ENCODE assay signal across 15 cellular contexts in the genomic region with DNA sequence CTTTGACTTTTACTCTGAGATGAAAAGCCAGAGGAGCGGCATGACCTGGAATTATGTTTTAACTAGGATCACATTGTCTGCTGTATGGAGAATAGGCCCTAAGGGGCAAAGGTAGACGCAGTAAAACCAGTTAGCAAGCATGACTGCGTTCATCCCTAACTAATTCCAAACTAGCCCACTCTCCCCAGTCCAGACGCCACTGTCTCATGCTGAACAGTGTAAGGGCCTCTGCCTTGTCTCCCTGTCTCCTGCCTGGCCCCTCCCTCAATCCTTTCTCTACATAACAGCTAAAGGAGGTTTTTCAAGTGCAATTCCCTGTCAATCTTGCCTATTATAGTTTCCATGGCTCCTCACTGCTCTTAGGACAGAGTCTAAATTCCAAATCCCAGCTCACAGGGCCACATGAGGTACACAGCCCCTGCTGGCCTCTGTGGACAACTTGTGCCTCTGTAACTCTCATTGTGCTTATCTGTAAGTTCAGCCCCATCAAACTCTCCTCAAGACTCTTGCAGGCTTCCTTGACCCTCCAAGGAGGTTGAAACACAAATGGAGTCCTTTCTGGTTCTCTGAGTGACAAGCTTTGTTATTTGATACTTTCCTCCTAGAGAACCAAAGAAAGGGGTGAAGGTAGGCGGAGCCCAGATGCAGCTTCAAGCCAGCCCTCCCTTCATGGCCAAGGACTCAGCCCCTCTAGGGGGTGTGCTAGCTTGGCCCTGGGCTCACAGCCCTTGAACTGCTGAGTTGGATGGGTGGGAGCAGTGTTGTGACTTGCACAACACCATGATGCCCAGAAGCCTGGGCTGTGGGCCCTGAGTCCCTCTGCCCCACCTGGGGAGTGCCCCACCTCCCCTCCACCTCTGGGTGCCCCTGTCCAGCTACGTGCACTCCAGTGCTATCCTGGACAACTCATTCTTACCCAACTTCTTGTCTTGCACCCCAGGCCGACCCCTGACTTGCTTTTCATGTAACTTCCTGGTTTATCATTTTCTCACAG. TPM values are rescaled to one million over a fixed set of nuclear protein-coding genes. Genes with fewer than 3 reads are reported as not detected.
DNase-seq lines count a peak whose midpoint lies in the region; FAIRE-seq and TF ChIP-seq lines count a peak whose summit lies in the region.
"Had no signal": no experiment of that assay in that cellular context is flagged by ENCODE, and none has a peak within 500 bp of the region (broad histone marks: within the 10 kb centered on the region; RNA-seq: fewer than 3 reads in every experiment).

No MANE protein-coding gene starts in this region.

- peak; percentile 28 for FAIRE-seq in H1 (lab: Jason Lieb, UNC)
- FAIRE-seq: D721Med, HTR-8/SVneo had no signal

- H4K91ac ChIP-seq in H9 (ENCODE audit: insufficient read length, low read depth, low read length): no peak overlapping the region
- H4K91ac ChIP-seq in H1 (replicated peaks; ENCODE audit: insufficient read length, low read length): no peak overlapping the region

- H3K4me2 ChIP-seq in H9 (ENCODE audit: insufficient read depth, insufficient read length, low read length) (no peak overlapping the region), H1 (ENCODE audit: insufficient read depth in 1 of 2, low read depth in 2 of 2, low read length in 2 of 2) (peak overlapping the region in 1 of 2 experiments; percentile 35; a peak in 1 of 4 replicates)

- H3K36me3 Mint-ChIP-seq in H9 (ENCODE audit: insufficient read depth in 1 of 3, low read depth in 3 of 3) (no peaks in the 10 kb centered on the region; a peak in 1 of 7 replicates), nephron progenitor cell (ENCODE audit: low read depth) (peaks cover 8% of the 10 kb centered on the region), glutamatergic neuron (ENCODE audit: unreplicated experiment) (no peaks in the 10 kb centered on the region)
- H3K36me3 Mint-ChIP-seq: activated naive CD8-positive, alpha-beta T cell treated with anti-CD3 and anti-CD28 coated beads for 36 hours; T-cell had no signal

- H2AK5ac ChIP-seq in H9 (ENCODE audit: insufficient read length, low read length) (no peak overlapping the region), H1 (ENCODE audit: low read depth, low read length) (no peak overlapping the region)

- H3K27me3 Mint-ChIP-seq in H9 (ENCODE audit: low read depth): peaks cover 14% of the 10 kb centered on the region
- peaks cover 13% of the 10 kb centered on the region for H3K27me3 Mint-ChIP-seq in nephron progenitor cell (ENCODE audit: low read depth, poor library complexity)
- H3K27me3 Mint-ChIP-seq in glutamatergic neuron (ENCODE audit: unreplicated experiment): peaks cover 10% of the 10 kb centered on the region

- H2BK20ac ChIP-seq in H9 (ENCODE audit: low read depth, low read length, poor library complexity, severe bottlenecking) (no peak overlapping the region), H1 (ENCODE audit: low read length) (no peak overlapping the region)

- POLR2A ChIA-PET in H1 (lab: Charles Lee; ENCODE audit: partially characterized antibody): interaction anchor here (0.8 to 3.5 kb wide), 6 partner anchors 8 to 205 kb away, joined by 3 to 26 read pairs (median 5); a partner anchor contains a TSS

- no peak overlapping the region for H4K5ac ChIP-seq in H9 (ENCODE audit: insufficient read length, low read depth, low read length)
- H4K5ac ChIP-seq in H1 (ENCODE audit: insufficient read length, low read depth, low read length): peak overlapping the region; percentile 61

- H2AFZ ChIP-seq in H9 (ENCODE audit: low read length): peak overlapping the region; percentile 79
- peak overlapping the region; percentile 49 for H2AFZ ChIP-seq in H1 (ENCODE audit: low read length)

- H3K79me2 ChIP-seq in H9 (ENCODE audit: insufficient read depth, low read length): no peaks in the 10 kb centered on the region
- no peaks in the 10 kb centered on the region for H3K79me2 ChIP-seq in H1 (ENCODE audit: control insufficient read depth in 1 of 2, insufficient read depth in 2 of 2, low read length in 2 of 2)

- H3K18ac ChIP-seq in H9 (ENCODE audit: insufficient read length, low read depth, low read length) (no peak overlapping the region), H1 (ENCODE audit: extremely low read depth, low read length) (peak overlapping the region; percentile 24; the same call in 1 of the 2 replicates)

- no peak overlapping the region for H2BK120ac ChIP-seq in H9 (ENCODE audit: low read depth, low read length, poor library complexity, severe bottlenecking)
- H2BK120ac ChIP-seq in H1 (replicated peaks; ENCODE audit: low read depth, low read length): no peak overlapping the region

- H3K79me1 ChIP-seq in H9 (ENCODE audit: insufficient read depth, low read depth, low read length, poor library complexity, severe bottlenecking) (no peaks in the 10 kb centered on the region), H1 (ENCODE audit: low read depth, low read length) (no peaks in the 10 kb centered on the region)

- CTCF ChIA-PET in H1 (lab: Charles Lee; ENCODE audit: partially characterized antibody): interaction anchor here (0.5 to 2.8 kb wide), 17 partner anchors 9 to 229 kb away, joined by 3 to 24 read pairs (median 4); a partner anchor contains a TSS

- DNase-seq in H9: peak; percentile 77
- DNase-seq in H1 (ENCODE audit: low read depth in 1 of 2, low spot score in 2 of 2): no peak
- DNase-seq in nephron progenitor cell: no peak
- no peak for DNase-seq in kidney tubule cell (ENCODE audit: low spot score)
- no peak for DNase-seq in stimulated activated CD8-positive, alpha-beta memory T cell treated with anti-CD3 and anti-CD28 coated beads, Interleukin-4, amount 100 ng/mL, for 48 hours
- DNase-seq in glutamatergic neuron: no peak
- DNase-seq: activated naive CD8-positive, alpha-beta T cell treated with anti-CD3 and anti-CD28 coated beads for 36 hours; central memory CD4-positive, alpha-beta T cell; gastrocnemius medialis; NCI-H2081; NCI-H748 treated with DMSO at 0.1 percent for 48 hours; stimulated activated CD4-positive, alpha-beta T cell treated with anti-CD3 and anti-CD28 coated beads, Interleukin-12 subunit alpha, Interleukin-12 subunit beta, amount 100 ng/mL, for 4 hours; T-cell had no signal

- no peak for TF ChIP-seq POLR2A in H1 (IDR thresholded peaks at IDR 0.05; ENCODE audit: control extremely low read depth in 1 of 2, low read depth in 2 of 2, low read length in 2 of 2)

- H3K4ac ChIP-seq in H9 (ENCODE audit: low read depth, low read length) (no peak overlapping the region), H1 (replicated peaks; ENCODE audit: insufficient read length, low read depth, low read length) (no peak overlapping the region)

- H3K23ac ChIP-seq in H9 (ENCODE audit: insufficient read length, low read depth, low read length): no peak overlapping the region
- H3K23ac ChIP-seq in H1 (ENCODE audit: insufficient read length): no peak overlapping the region

- H3K4me3 Mint-ChIP-seq in H9 (no peak overlapping the region), nephron progenitor cell (no peak overlapping the region), glutamatergic neuron (ENCODE audit: unreplicated experiment) (no peak overlapping the region)
- H3K4me3 Mint-ChIP-seq: activated naive CD8-positive, alpha-beta T cell treated with anti-CD3 and anti-CD28 coated beads for 36 hours; T-cell had no signal

- H3K9me3 Mint-ChIP-seq in H9 (peaks cover 0 to 5% of the 10 kb centered on the region in 2 experiments; a peak in 1 of 5 replicates), nephron progenitor cell (no peaks in the 10 kb centered on the region), glutamatergic neuron (ENCODE audit: unreplicated experiment) (peaks cover 7% of the 10 kb centered on the region)
- H3K9me3 Mint-ChIP-seq: activated naive CD8-positive, alpha-beta T cell treated with anti-CD3 and anti-CD28 coated beads for 36 hours; T-cell had no signal

- H3K56ac ChIP-seq in H9 (ENCODE audit: insufficient read length, low read depth, low read length) (no peak overlapping the region), H1 (replicated peaks; ENCODE audit: insufficient read length, low read depth, low read length) (no peak overlapping the region)

- no peak for TF ChIP-seq RAD21 in H1 (IDR thresholded peaks at IDR 0.05 in 1 of 2, conservative IDR thresholded peaks at IDR 0.05 in 1 of 2; ENCODE audit: low read depth in 2 of 2, low read length in 2 of 2)

- H2BK12ac ChIP-seq in H9 (ENCODE audit: insufficient read length, low read depth, low read length) (no peak overlapping the region), H1 (ENCODE audit: low read depth, low read length) (no peak overlapping the region; the same call in 1 of the 2 replicates)

- H2BK15ac ChIP-seq in H9 (ENCODE audit: low read depth, low read length) (no peak overlapping the region), H1 (ENCODE audit: low read length) (peak overlapping the region; percentile 21; the same call in 1 of the 2 replicates)

- H3K27me3 ChIP-seq in H9 (ENCODE audit: insufficient read depth, low read length) (no peaks in the 10 kb centered on the region), H1 (replicated peaks in 1 of 4; ENCODE audit: control insufficient read depth in 3 of 4, extremely low read depth in 1 of 4, insufficient read depth in 3 of 4, low read length in 3 of 4) (no peaks in the 10 kb centered on the region)
- H3K27me3 ChIP-seq: gastrocnemius medialis had no signal

- WGBS in H9 (ENCODE audit: extremely low coverage, insufficient read length, low lambda C conversion rate): no CpG with 5 or more reads among the region's 7 CpGs
- WGBS in H1 (ENCODE audit: extremely low coverage in 1 of 2, insufficient coverage in 1 of 2, insufficient read length in 1 of 2, insufficient replicate concordance in 2 of 2, low coverage in 1 of 2, low lambda C conversion rate in 2 of 2, missing lambda C conversion rate in 1 of 2), 2 experiments: 84% methylated on average over 7 of the region's 7 CpGs; no CpG with 5 or more reads in 1 of the 2 experiments

- TF ChIP-seq EP300 in H1 (IDR thresholded peaks at IDR 0.05; ENCODE audit: borderline replicate concordance in 1 of 2, low read depth in 2 of 2, low read length in 2 of 2): no peak

- H3T11ph ChIP-seq in H9 (ENCODE audit: low read length): no peak overlapping the region

- 0 out of 2 replicates have a peak, but pooled peaks cover 5% of the 10 kb centered on the region for H3K4me1 ChIP-seq in H9 (ENCODE audit: insufficient read depth, low read length)
- H3K4me1 ChIP-seq in H1 (replicated peaks in 1 of 4; ENCODE audit: control insufficient read depth in 3 of 4, insufficient read depth in 4 of 4, low read length in 3 of 4): peaks cover 0 to 10% (median 5%) of the 10 kb centered on the region in 4 experiments; a peak in 4 of 7 replicates
- H3K4me1 ChIP-seq: gastrocnemius medialis had no signal

- H2BK5ac ChIP-seq in H9 (ENCODE audit: insufficient read length, low read length) (no peak overlapping the region), H1 (ENCODE audit: low read depth, low read length) (0 out of 2 replicates have a peak overlapping the region, but pooled peaks have one; percentile 0)

- no peaks in the 10 kb centered on the region for H3K36me3 ChIP-seq in H1 (ENCODE audit: control insufficient read depth in 2 of 4, insufficient read depth in 4 of 4, low read length in 3 of 4)
- H3K36me3 ChIP-seq: gastrocnemius medialis had no signal

- H3K4me1 Mint-ChIP-seq in H9 (peaks cover 14 to 22% of the 10 kb centered on the region in 2 experiments), nephron progenitor cell (peaks cover 53% of the 10 kb centered on the region), glutamatergic neuron (ENCODE audit: low read depth, unreplicated experiment) (peaks cover 8% of the 10 kb centered on the region)
- H3K4me1 Mint-ChIP-seq: activated naive CD8-positive, alpha-beta T cell treated with anti-CD3 and anti-CD28 coated beads for 36 hours had no signal

- H3K9me3 ChIP-seq in H9 (ENCODE audit: control insufficient read depth, low read depth, low read length) (no peaks in the 10 kb centered on the region), H1 (ENCODE audit: insufficient read depth in 2 of 2, low read depth in 1 of 2, low read length in 1 of 2) (no peaks in the 10 kb centered on the region)
- H3K9me3 ChIP-seq: gastrocnemius medialis had no signal

- H3K14ac ChIP-seq in H9 (ENCODE audit: insufficient read depth, low read length) (no peak overlapping the region), H1 (ENCODE audit: insufficient read length) (no peak overlapping the region)

- no peak overlapping the region for H3K9ac ChIP-seq in H9 (ENCODE audit: extremely low read depth, insufficient read length, low read length)
- no peak overlapping the region for H3K9ac ChIP-seq in H1 (replicated peaks in 1 of 4; ENCODE audit: extremely low read depth in 1 of 4, low read depth in 3 of 4, low read length in 3 of 4)

- H4K8ac ChIP-seq in H9 (replicated peaks; ENCODE audit: insufficient read length, low read depth, low read length) (no peak overlapping the region), H1 (ENCODE audit: extremely low read depth, insufficient read depth, low read length) (no peak overlapping the region)

- no peak overlapping the region; a peak in 1 of 8 replicates for H3K4me3 ChIP-seq in H1 (ENCODE audit: extremely low read depth in 1 of 4, insufficient read depth in 2 of 4, low read depth in 3 of 4, low read length in 4 of 4)
- H3K4me3 ChIP-seq: gastrocnemius medialis had no signal

- no peaks in the 10 kb centered on the region for H4K20me1 ChIP-seq in H9 (ENCODE audit: control insufficient read depth, insufficient read depth, insufficient read length)
- no peaks in the 10 kb centered on the region for H4K20me1 ChIP-seq in H1 (replicated peaks in 1 of 2; ENCODE audit: control insufficient read depth in 1 of 2, insufficient read depth in 2 of 2, low read length in 2 of 2)

- peak overlapping the region; percentile 3 to 63 (median 57); a peak in 3 of 7 replicates for H3K27ac Mint-ChIP-seq in H9
- peak overlapping the region; percentile 89 for H3K27ac Mint-ChIP-seq in nephron progenitor cell
- H3K27ac Mint-ChIP-seq in glutamatergic neuron (ENCODE audit: unreplicated experiment): no peak overlapping the region
- H3K27ac Mint-ChIP-seq: activated naive CD8-positive, alpha-beta T cell treated with anti-CD3 and anti-CD28 coated beads for 36 hours; T-cell had no signal

- no peak overlapping the region for H3K27ac ChIP-seq in H9 (ENCODE audit: insufficient read length, low read depth, low read length)
- H3K27ac ChIP-seq in H1 (ENCODE audit: low read depth, low read length): no peak overlapping the region
- H3K27ac ChIP-seq: gastrocnemius medialis had no signal

- H3K23me2 ChIP-seq in H9 (ENCODE audit: insufficient read length, low read depth, low read length, poor library complexity, severe bottlenecking) (peaks cover 2% of the 10 kb centered on the region), H1 (ENCODE audit: low read depth, low read length) (no peaks in the 10 kb centered on the region)

- TF ChIP-seq CTCF in H9 (conservative IDR thresholded peaks at IDR 0.05) (no peak), H1 (IDR thresholded peaks at IDR 0.05; ENCODE audit: control extremely low read depth in 1 of 3, insufficient read depth in 1 of 3, low read depth in 1 of 3, low read length in 3 of 3) (no peak), nephron progenitor cell (IDR thresholded peaks at IDR 0.05) (no peak), glutamatergic neuron (IDR thresholded peaks at IDR 0.05; ENCODE audit: partially characterized antibody, unreplicated experiment) (no peak)

RNA-seq across cellular contexts. Expression of a gene that starts 15.9 kb away (rescaled TPM):
- total RNA-seq in H9 (2021) (0.70 and 0.72 TPM in 2 replicates), glutamatergic neuron (ENCODE audit: unreplicated experiment) (0.37 TPM)
- 0.54 and 0.60 TPM in 2 replicates for total RNA-seq in H1 (2021; fragmentation: NEBNext Ultra II Directional; extraction: Animal tissue kit (Norgen Biotek cat#: 25700))
- polyA plus RNA-seq in H1 (2011; rRNA removed): 0.31 and 0.45 TPM in 2 replicates
- 0.30 TPM for polyA plus RNA-seq in H1 (2011; cell fraction: cytosol; rRNA removed)
- 0.44 TPM for polyA plus RNA-seq in H1 (2011; cell fraction: nucleus; rRNA removed)
- 0.17 to 0.24 TPM (median 0.19 TPM) in 3 of 4 replicates, not detected in the other for polyA plus RNA-seq in H1 (2012, experiment 1 of 2)
- polyA plus RNA-seq in H1 (2012, experiment 2 of 2): not detected
- 0.08 TPM for polyA plus RNA-seq in H1 (2013, experiment 1 of 2)
- 0.13 TPM for polyA plus RNA-seq in H1 (2013, experiment 2 of 2)
- polyA minus RNA-seq in H1 (2011; rRNA and poly(A)+ RNA removed): 0.37 and 0.38 TPM in 2 replicates
- 0.81 TPM for polyA minus RNA-seq in H1 (2011; cell fraction: cytosol; rRNA and poly(A)+ RNA removed)
- polyA minus RNA-seq in H1 (2011; cell fraction: nucleus; rRNA and poly(A)+ RNA removed): 1.00 TPM

RNA-seq across cellular contexts. Expression of a gene that starts 20.8 kb away (rescaled TPM):
- total RNA-seq in H9 (2021) (7.6 and 12.2 TPM in 2 replicates), glutamatergic neuron (ENCODE audit: unreplicated experiment) (81.6 TPM)
- total RNA-seq in H1 (2021; fragmentation: NEBNext Ultra II Directional; extraction: Animal tissue kit (Norgen Biotek cat#: 25700)): 8.3 and 10.7 TPM in 2 replicates
- 29.1 and 37.7 TPM in 2 replicates for polyA plus RNA-seq in H1 (2011; rRNA removed)
- 21.9 TPM for polyA plus RNA-seq in H1 (2011; cell fraction: cytosol; rRNA removed)
- 23.0 TPM for polyA plus RNA-seq in H1 (2011; cell fraction: nucleus; rRNA removed)
- polyA plus RNA-seq in H1 (2012, experiment 1 of 2): 7.5 to 15.1 TPM (median 12.4 TPM) in 4 replicates
- 4.6 TPM for polyA plus RNA-seq in H1 (2012, experiment 2 of 2)
- polyA plus RNA-seq in H1 (2013, experiment 1 of 2): 7.5 TPM
- polyA plus RNA-seq in H1 (2013, experiment 2 of 2): 7.0 TPM
- 6.6 and 9.8 TPM in 2 replicates for polyA minus RNA-seq in H1 (2011; rRNA and poly(A)+ RNA removed)
- polyA minus RNA-seq in H1 (2011; cell fraction: cytosol; rRNA and poly(A)+ RNA removed): 13.9 TPM
- polyA minus RNA-seq in H1 (2011; cell fraction: nucleus; rRNA and poly(A)+ RNA removed): 12.8 TPM
- total RNA-seq: T-cell had no signal

RNA-seq across cellular contexts. Expression of a gene that starts 50.6 kb away (rescaled TPM):
- total RNA-seq in H9 (2021) (15.1 and 15.3 TPM in 2 replicates), glutamatergic neuron (ENCODE audit: unreplicated experiment) (26.6 TPM)
- total RNA-seq in H1 (2021; fragmentation: NEBNext Ultra II Directional; extraction: Animal tissue kit (Norgen Biotek cat#: 25700)): 7.4 and 8.2 TPM in 2 replicates
- polyA plus RNA-seq in H1 (2011; rRNA removed): 8.9 and 9.3 TPM in 2 replicates
- 11.6 TPM for polyA plus RNA-seq in H1 (2011; cell fraction: cytosol; rRNA removed)
- 13.6 TPM for polyA plus RNA-seq in H1 (2011; cell fraction: nucleus; rRNA removed)
- polyA plus RNA-seq in H1 (2012, experiment 1 of 2): 8.6 to 11.1 TPM (median 10.7 TPM) in 4 replicates
- polyA plus RNA-seq in H1 (2012, experiment 2 of 2): 4.2 TPM
- polyA plus RNA-seq in H1 (2013, experiment 1 of 2): 9.8 TPM
- 9.3 TPM for polyA plus RNA-seq in H1 (2013, experiment 2 of 2)
- 14.1 and 18.4 TPM in 2 replicates for polyA minus RNA-seq in H1 (2011; rRNA and poly(A)+ RNA removed)
- polyA minus RNA-seq in H1 (2011; cell fraction: cytosol; rRNA and poly(A)+ RNA removed): 5.3 TPM
- polyA minus RNA-seq in H1 (2011; cell fraction: nucleus; rRNA and poly(A)+ RNA removed): 6.9 TPM
